1 cellular context compared by ENCODE assay signal in the genomic region with DNA sequence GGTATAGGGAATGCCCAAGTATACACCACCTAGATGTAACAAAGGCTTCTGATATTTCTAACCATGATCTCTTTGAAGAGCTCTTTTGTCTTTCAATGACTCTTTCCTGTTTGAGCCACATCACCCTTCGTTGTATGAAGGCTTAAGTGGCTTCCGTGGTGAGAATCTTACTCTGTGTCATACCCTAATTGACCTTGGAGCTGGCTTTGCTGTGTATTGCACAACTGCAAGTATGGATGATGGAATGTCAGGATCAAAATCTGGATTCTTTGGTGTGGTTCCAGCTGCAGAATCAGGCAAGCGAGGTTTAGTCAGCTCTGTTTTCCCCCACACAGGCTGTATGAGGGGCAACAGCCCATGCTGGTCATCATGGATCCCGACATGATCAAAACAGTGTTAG.
A peak's percentile ranks its signal among the peaks of the same experiment; 100 is the strongest.
TF ChIP-seq lines count a peak whose summit lies in the region.

No MANE protein-coding gene starts in this region.

TF ChIP-seq in HepG2, 621 proteins besides CTCF, POLR2A, EP300 and RAD21 (continued from another document):
- TF ChIP-seq FOXA1 (IDR thresholded peaks at IDR 0.05) (no peak), FOXA1 (CRISPR knock-in tag; IDR thresholded peaks at IDR 0.05) (0 out of 2 replicates have a peak, but pooled peaks have one; percentile 12), ERF (CRISPR knock-in tag; IDR thresholded peaks at IDR 0.05) (peak; percentile 29; the same call in 1 of the 2 replicates)
TF ChIP-seq in HepG2: peak in this region for 63.
